In the genomic region with DNA sequence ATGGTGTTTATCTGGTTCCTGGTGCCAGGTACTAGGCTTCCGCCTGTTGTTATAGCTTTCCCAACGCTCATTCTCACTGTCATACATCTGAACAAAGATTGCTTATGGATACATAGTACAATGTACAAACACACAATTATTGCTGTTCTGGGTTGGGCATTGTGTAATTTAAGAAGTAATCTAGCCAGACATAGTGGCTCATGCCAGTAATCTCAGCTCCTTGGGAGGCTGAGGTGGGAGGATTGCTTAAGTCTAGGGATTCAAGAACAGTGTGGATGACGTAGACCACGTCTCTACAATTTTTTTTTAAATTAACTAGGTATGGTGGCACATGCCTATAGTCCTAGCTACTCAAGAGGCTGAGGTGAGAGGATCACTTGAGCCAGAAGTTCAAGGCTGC, we compare ENCODE assay signal across 27 cellular contexts.
"Had no signal": no experiment of that assay in that cellular context is flagged by ENCODE, and none has a peak within 500 bp of the region (broad histone marks: within the 10 kb centered on the region; RNA-seq: fewer than 3 reads in every experiment).

No MANE protein-coding gene starts in this region.

- H3K4me1 ChIP-seq: body of pancreas, esophagus muscularis mucosa, foreskin keratinocyte, gastrocnemius medialis had no signal

- DNase-seq: activated B cell treated with CpG ODN at 0.5 μM for 24 hours; activated CD4-positive, alpha-beta T cell treated with anti-CD3 and anti-CD28 coated beads for 48 hours; activated CD4-positive, alpha-beta T cell treated with anti-CD3 and anti-CD28 coated beads, Interleukin-2, amount 50 U/mL, for 1 hour; activated CD4-positive, alpha-beta T cell treated with anti-CD3 and anti-CD28 coated beads, Interleukin-2, amount 50 U/mL, for 48 hours; activated CD8-positive, alpha-beta memory T cell treated with anti-CD3 and anti-CD28 coated beads for 24 hours; activated CD8-positive, alpha-beta T cell treated with anti-CD3 and anti-CD28 coated beads for 36 hours; activated effector memory CD4-positive, alpha-beta T cell treated with Interleukin-2 at 50 U/mL for 16 hours; activated gamma-delta T cell treated with Interleukin-2 at 50 U/mL for 16 hours; activated naive CD4-positive, alpha-beta T cell treated with anti-CD3 and anti-CD28 coated beads, Interleukin-2, amount 50 U/mL, for 16 hours; activated naive CD4-positive, alpha-beta T cell treated with Interleukin-2 at 50 U/mL for 16 hours; activated T-cell treated with anti-CD3 and anti-CD28 coated beads, Interleukin-2, amount 50 U/mL, for 4 hours; amygdala; aorta; body of pancreas; caudate nucleus; dermis blood vessel endothelial cell; effector CD4-positive, alpha-beta T cell; effector memory CD8-positive, alpha-beta T cell; erythroblast; foreskin keratinocyte; gastrocnemius medialis; T-helper 2 cell; WERI-Rb-1 had no signal

- ATAC-seq: activated CD4-positive, CD25-positive, alpha-beta regulatory T cell treated with anti-CD3 and anti-CD28 coated beads, Interleukin-2, amount 50 U/mL, for 24 hours; activated CD8-positive, alpha-beta T cell treated with anti-CD3 and anti-CD28 coated beads for 36 hours; activated T-cell treated with anti-CD3 and anti-CD28 coated beads, Interleukin-2, amount 50 U/mL, for 4 hours; activated T-helper 17 cell treated with anti-CD3 and anti-CD28 coated beads, Interleukin-2, amount 50 U/mL, for 72 hours; body of pancreas; effector memory CD8-positive, alpha-beta T cell; foreskin keratinocyte; gastrocnemius medialis had no signal

- H3K4me3 ChIP-seq: body of pancreas, coronary artery, esophagus muscularis mucosa, gastrocnemius medialis had no signal

- H3K9me3 ChIP-seq: esophagus muscularis mucosa, gastrocnemius medialis had no signal

- H3K27ac ChIP-seq: body of pancreas, coronary artery, esophagus muscularis mucosa, foreskin keratinocyte, gastrocnemius medialis, WERI-Rb-1 had no signal

- H3K27me3 ChIP-seq: body of pancreas, esophagus muscularis mucosa, foreskin keratinocyte, gastrocnemius medialis had no signal

- H3K36me3 ChIP-seq: WERI-Rb-1 had no signal
